In genomic region chr15:42696626-42697025, GRCh38 we compare ENCODE assay signal across 18 cellular contexts.
"Had no signal": no experiment of that assay in that cellular context is flagged by ENCODE, and none has a peak within 500 bp of the region (broad histone marks: within the 10 kb centered on the region; RNA-seq: fewer than 3 reads in every experiment).

No MANE protein-coding gene starts in this region.

- H3K27ac ChIP-seq: esophagus squamous epithelium, stomach, transverse colon, uterus had no signal

- H3K36me3 ChIP-seq: uterus had no signal

- H3K4me3 ChIP-seq: esophagus squamous epithelium, lung, stomach, thoracic aorta, transverse colon, uterus had no signal

- H3K4me3 Mint-ChIP-seq: nephron had no signal

- ATAC-seq: left colon, left ventricle myocardium superior, right cardiac atrium had no signal

- H3K4me1 ChIP-seq: esophagus squamous epithelium, stomach, transverse colon, uterus had no signal

- H3K27ac Mint-ChIP-seq: nephron had no signal

- H3K27me3 ChIP-seq: esophagus squamous epithelium, stomach, transverse colon, uterus had no signal

- H3K9me3 ChIP-seq: esophagus squamous epithelium, stomach, thoracic aorta, uterus had no signal

- DNase-seq: esophagus squamous epithelium; foreskin fibroblast; left colon; left ventricle myocardium superior; mesenchymal stem cell; midbrain; posterior cingulate gyrus; right cardiac atrium; small intestine; stimulated activated CD4-positive, alpha-beta T cell treated with anti-CD3 and anti-CD28 coated beads, Interleukin-12 subunit alpha, Interleukin-12 subunit beta, amount 100 ng/mL, for 4 hours; stimulated activated naive CD4-positive, alpha-beta T cell; stomach; substantia nigra; transverse colon; uterus had no signal

- H3K4me1 Mint-ChIP-seq: nephron had no signal
